Comparison of ENCODE assay signal across 7 cellular contexts in genomic region chr1:52404116-52404974, GRCh38. TPM values are rescaled to one million over a fixed set of nuclear protein-coding genes. Genes with fewer than 3 reads are reported as not detected.
A peak's percentile ranks its signal among the peaks of the same experiment; 100 is the strongest.
DNase-seq lines count a peak whose midpoint lies in the region; ATAC-seq, FAIRE-seq and TF ChIP-seq lines count a peak whose summit lies in the region.

ORC1 (minus strand) TSS chr1:52404423; CDS start chr1:52402223, 2,200 bp downstream.
A gene with protein sequence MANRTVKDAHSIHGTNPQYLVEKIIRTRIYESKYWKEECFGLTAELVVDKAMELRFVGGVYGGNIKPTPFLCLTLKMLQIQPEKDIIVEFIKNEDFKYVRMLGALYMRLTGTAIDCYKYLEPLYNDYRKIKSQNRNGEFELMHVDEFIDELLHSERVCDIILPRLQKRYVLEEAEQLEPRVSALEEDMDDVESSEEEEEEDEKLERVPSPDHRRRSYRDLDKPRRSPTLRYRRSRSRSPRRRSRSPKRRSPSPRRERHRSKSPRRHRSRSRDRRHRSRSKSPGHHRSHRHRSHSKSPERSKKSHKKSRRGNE (plus strand): TSS chr1:52404602. CDS start chr1:52404750, 148 bp downstream.

- H3K27ac ChIP-seq in astrocyte (ENCODE audit: low read depth, low read length) = peak within 1 kb of the TSS; percentile 92

- H3K36me3 ChIP-seq in astrocyte (ENCODE audit: insufficient read depth, low read length) = peaks cover 16% of the 10 kb centered on the region

- FAIRE-seq in GM18507 (lab: Jason Lieb, UNC) (peak; percentile 99), astrocyte (lab: Jason Lieb, UNC) (no peak)

- peak within 1 kb of the TSS; percentile 89 for H3K27ac Mint-ChIP-seq in astrocyte (ENCODE audit: unreplicated experiment)

- H3K4me3 Mint-ChIP-seq in astrocyte (ENCODE audit: unreplicated experiment) = peak within 1 kb of the TSS; percentile 100

- peak within 1 kb of the TSS; percentile 97 for H3K9ac ChIP-seq in astrocyte (ENCODE audit: low read length)

- peak within 1 kb of the TSS; percentile 96 for H2AFZ ChIP-seq in astrocyte (ENCODE audit: low read depth, low read length)

- H3K36me3 Mint-ChIP-seq in astrocyte (ENCODE audit: low read depth, unreplicated experiment) = peaks cover 6% of the 10 kb centered on the region

- H3K27me3 ChIP-seq in astrocyte (ENCODE audit: insufficient read depth, low read length) = no peaks in the 10 kb centered on the region

- no peaks in the 10 kb centered on the region for H3K27me3 Mint-ChIP-seq in astrocyte (ENCODE audit: low read depth, unreplicated experiment)

- H3K79me2 ChIP-seq in astrocyte (ENCODE audit: insufficient read depth, low read length) = peaks cover 48% of the 10 kb centered on the region

- peak within 1 kb of the TSS; percentile 99 for H3K4me3 ChIP-seq in astrocyte (ENCODE audit: insufficient read depth, low read depth, low read length)

- peaks cover 14% of the 10 kb centered on the region for H3K4me1 ChIP-seq in astrocyte (ENCODE audit: insufficient read depth, low read length)

- peak; percentile 92 for ATAC-seq in HG02981 (IDR thresholded peaks at IDR 0.05; ENCODE audit: unreplicated experiment)

- H3K9me3 ChIP-seq in astrocyte (ENCODE audit: insufficient read depth, low read depth, low read length) = no peaks in the 10 kb centered on the region

- DNase-seq in GM18507 (ENCODE audit: extremely low spot score, insufficient read length, low read depth) (peak; percentile 91), NCI-H2029 (lab: John Stamatoyannopoulos, UW) (peak; percentile 100), T-helper 22 cell (ENCODE audit: low read depth) (peak; percentile 95), astrocyte (ENCODE audit: low read depth) (peak; percentile 92), hepatic stellate cell (ENCODE audit: low spot score) (peak; percentile 95), renal cortical epithelial cell (ENCODE audit: low read depth) (peak; percentile 93)

- TF ChIP-seq CTCF in astrocyte (IDR thresholded peaks at IDR 0.05; ENCODE audit: insufficient read depth, low read depth, low read length) = peak; percentile 54

- H3K9me3 Mint-ChIP-seq in astrocyte (ENCODE audit: unreplicated experiment) = no peaks in the 10 kb centered on the region

- peak within 1 kb of the TSS; percentile 92 for H3K4me2 ChIP-seq in astrocyte (ENCODE audit: low read length)

- H3K4me1 Mint-ChIP-seq in astrocyte (ENCODE audit: low read depth, unreplicated experiment) = peaks cover 7% of the 10 kb centered on the region

- peaks cover 8% of the 10 kb centered on the region for H4K20me1 ChIP-seq in astrocyte (ENCODE audit: insufficient read depth, low read length)

RNA-seq across cellular contexts. Expression of gene ORC1, which starts in this region (rescaled TPM):
- total RNA-seq in astrocyte (1.1 and 2.1 TPM in 2 replicates), renal cortical epithelial cell (0.45 and 3.8 TPM in 2 replicates)

RNA-seq across cellular contexts. Expression of the second gene that starts in this region (rescaled TPM):
- total RNA-seq in astrocyte (28.4 and 31.8 TPM in 2 replicates), renal cortical epithelial cell (5.4 and 14.1 TPM in 2 replicates)

Comparison
In these comparisons a context has a peak if more than half of its experiments do, and no peak if none do; other contexts are left out.
1. Peak in every context shown above with its lines: DNase-seq, ATAC-seq, H3K4me3 ChIP-seq and H3K27ac ChIP-seq.